In genomic region chr7:100983451-100984187, GRCh38 we compare ENCODE assay signal across 1 cellular context.
TF ChIP-seq lines count a peak whose summit lies in the region.

No MANE protein-coding gene starts in this region.

TF ChIP-seq in IMR-90, 13 proteins besides CTCF, POLR2A, EP300 and RAD21:
- TF ChIP-seq RCOR1 (IDR thresholded peaks at IDR 0.05; ENCODE audit: insufficient replicate concordance, low read length) = no peak
- TF ChIP-seq BHLHE40 (IDR thresholded peaks at IDR 0.05; ENCODE audit: low read depth, low read length) = no peak
- TF ChIP-seq USF2 (IDR thresholded peaks at IDR 0.05; ENCODE audit: low read depth, low read length) = no peak
- no peak for TF ChIP-seq FOS (IDR thresholded peaks at IDR 0.05; ENCODE audit: low read depth, low read length)
- TF ChIP-seq MAFK (IDR thresholded peaks at IDR 0.05; ENCODE audit: low read depth, low read length) = no peak
- no peak for TF ChIP-seq MXI1 (IDR thresholded peaks at IDR 0.05; ENCODE audit: borderline replicate concordance, low read depth, low read length)
- TF ChIP-seq RFX5 (IDR thresholded peaks at IDR 0.05; ENCODE audit: low read depth, low read length) = no peak
- no peak for TF ChIP-seq CHD1 (IDR thresholded peaks at IDR 0.05; ENCODE audit: low read depth, low read length)
- no peak for TF ChIP-seq SMC3 (IDR thresholded peaks at IDR 0.05; ENCODE audit: low read depth, low read length)
- no peak for TF ChIP-seq CEBPB (IDR thresholded peaks at IDR 0.05; ENCODE audit: low read depth, low read length)
- TF ChIP-seq MAZ (IDR thresholded peaks at IDR 0.05; ENCODE audit: borderline replicate concordance, low read depth, low read length) = no peak
- no peak for TF ChIP-seq NFE2L2 (IDR thresholded peaks at IDR 0.05; ENCODE audit: low read depth, low read length)
- no peak for TF ChIP-seq ELK1 (IDR thresholded peaks at IDR 0.05; ENCODE audit: borderline replicate concordance, low read depth, low read length)
